8 cellular contexts compared by ENCODE assay signal in genomic region chr16:1351215-1351581, GRCh38. TPM values are rescaled to one million over a fixed set of nuclear protein-coding genes. Genes with fewer than 3 reads are reported as not detected.
DNase-seq lines count a peak whose midpoint lies in the region; ATAC-seq and TF ChIP-seq lines count a peak whose summit lies in the region.

No MANE protein-coding gene starts in this region.

- CTCF ChIA-PET in activated CD4-positive, alpha-beta memory T cell treated with anti-CD3 and anti-CD28 coated beads for 36 hours (lab: Charles Lee) = interaction anchor here (1.1 kb wide), 1 partner anchor 12 kb away, joined by 3 read pairs; no protein-coding TSS in a partner anchor

- peak overlapping the region; percentile 83 for H3K4me3 Mint-ChIP-seq in activated CD4-positive, alpha-beta memory T cell treated with anti-CD3 and anti-CD28 coated beads for 36 hours
- peak overlapping the region; percentile 78 for H3K4me3 Mint-ChIP-seq in stimulated activated effector memory CD8-positive, alpha-beta T cell treated with anti-CD3 and anti-CD28 coated beads, Interleukin-12 subunit alpha, Interleukin-12 subunit beta, amount 100 ng/mL, for 72 hours

- TF ChIP-seq CTCF in GM12864 (IDR thresholded peaks at IDR 0.05; ENCODE audit: low read depth, low read length, missing control alignments) = no peak

- DNase-seq in GM12864 (ENCODE audit: low read depth) (no peak), left ventricle myocardium superior (no peak), kidney glomerular epithelial cell (lab: John Stamatoyannopoulos, UW) (no peak), HuH-7 (ENCODE audit: low spot score) (no peak), sciatic nerve (ENCODE audit: low spot score) (no peak)
- DNase-seq in activated CD4-positive, alpha-beta memory T cell treated with anti-CD3 and anti-CD28 coated beads for 36 hours = peak; percentile 40
- peak in 1 of 2 donors; percentile 60 for DNase-seq in stimulated activated effector memory CD8-positive, alpha-beta T cell treated with anti-CD3 and anti-CD28 coated beads, Interleukin-12 subunit alpha, Interleukin-12 subunit beta, amount 100 ng/mL, for 72 hours (ENCODE audit: low spot score in 2 of 2)

- H3K9me3 Mint-ChIP-seq in activated CD4-positive, alpha-beta memory T cell treated with anti-CD3 and anti-CD28 coated beads for 36 hours = no peaks in the 10 kb centered on the region
- no peaks in the 10 kb centered on the region for H3K9me3 Mint-ChIP-seq in stimulated activated effector memory CD8-positive, alpha-beta T cell treated with anti-CD3 and anti-CD28 coated beads, Interleukin-12 subunit alpha, Interleukin-12 subunit beta, amount 100 ng/mL, for 72 hours

- H3K27ac Mint-ChIP-seq in activated CD4-positive, alpha-beta memory T cell treated with anti-CD3 and anti-CD28 coated beads for 36 hours = peak overlapping the region; percentile 79
- peak overlapping the region; percentile 83 for H3K27ac Mint-ChIP-seq in stimulated activated effector memory CD8-positive, alpha-beta T cell treated with anti-CD3 and anti-CD28 coated beads, Interleukin-12 subunit alpha, Interleukin-12 subunit beta, amount 100 ng/mL, for 72 hours

- no peaks in the 10 kb centered on the region for H3K27me3 Mint-ChIP-seq in activated CD4-positive, alpha-beta memory T cell treated with anti-CD3 and anti-CD28 coated beads for 36 hours

- H3K4me1 Mint-ChIP-seq in activated CD4-positive, alpha-beta memory T cell treated with anti-CD3 and anti-CD28 coated beads for 36 hours (ENCODE audit: low read depth) = peaks cover 31% of the 10 kb centered on the region
- peaks cover 47% of the 10 kb centered on the region for H3K4me1 Mint-ChIP-seq in stimulated activated effector memory CD8-positive, alpha-beta T cell treated with anti-CD3 and anti-CD28 coated beads, Interleukin-12 subunit alpha, Interleukin-12 subunit beta, amount 100 ng/mL, for 72 hours

- peak; percentile 25 for ATAC-seq in HG02759 (IDR thresholded peaks at IDR 0.05; ENCODE audit: unreplicated experiment)
- peak; percentile 4 for ATAC-seq in left ventricle myocardium superior
- peak; percentile 14 for ATAC-seq in stimulated activated effector memory CD8-positive, alpha-beta T cell treated with anti-CD3 and anti-CD28 coated beads, Interleukin-12 subunit alpha, Interleukin-12 subunit beta, amount 100 ng/mL, for 72 hours
- no peak for ATAC-seq in sciatic nerve

- intact Hi-C loops in activated CD4-positive, alpha-beta memory T cell treated with anti-CD3 and anti-CD28 coated beads for 36 hours (cut with micrococcal nuclease) = no loop called here
- intact Hi-C loops in left ventricle myocardium superior (cut with micrococcal nuclease) (no loop called here), sciatic nerve (cut with DNase I) (no loop called here)

- H3K4me3 ChIP-seq in GM12864 (ENCODE audit: low read depth, low read length) = peak overlapping the region; percentile 84

- POLR2A ChIA-PET in activated CD4-positive, alpha-beta memory T cell treated with anti-CD3 and anti-CD28 coated beads for 36 hours (lab: Charles Lee) = interaction anchor here (0.5 to 1.1 kb wide), 2 partner anchors 42 to 142 kb away, joined by 3 read pairs; partner anchors contain the start of genes TELO2 and UBE2I

- peaks cover 2% of the 10 kb centered on the region for H3K36me3 Mint-ChIP-seq in activated CD4-positive, alpha-beta memory T cell treated with anti-CD3 and anti-CD28 coated beads for 36 hours
- peaks cover 57% of the 10 kb centered on the region for H3K36me3 Mint-ChIP-seq in stimulated activated effector memory CD8-positive, alpha-beta T cell treated with anti-CD3 and anti-CD28 coated beads, Interleukin-12 subunit alpha, Interleukin-12 subunit beta, amount 100 ng/mL, for 72 hours

RNA-seq across cellular contexts. Expression of gene TSR3, which starts 0.5 kb away (rescaled TPM):
- total RNA-seq in activated CD4-positive, alpha-beta memory T cell treated with anti-CD3 and anti-CD28 coated beads for 36 hours = 10 to 100 TPM; 59.6 to 60.8 TPM
- total RNA-seq in left ventricle myocardium superior (55.9 TPM), sciatic nerve (35.8 TPM)

RNA-seq across cellular contexts. Expression of gene GNPTG, which starts 0.5 kb away (rescaled TPM):
- total RNA-seq in activated CD4-positive, alpha-beta memory T cell treated with anti-CD3 and anti-CD28 coated beads for 36 hours = 10 to 100 TPM; 19.0 to 19.1 TPM
- total RNA-seq in left ventricle myocardium superior (37.6 TPM), sciatic nerve (82.2 TPM)

RNA-seq across cellular contexts. Expression of gene BAIAP3, which starts 17.8 kb away (rescaled TPM):
- under 1 TPM; 0.17 to 0.31 TPM for total RNA-seq in activated CD4-positive, alpha-beta memory T cell treated with anti-CD3 and anti-CD28 coated beads for 36 hours
- total RNA-seq in left ventricle myocardium superior (5.2 TPM), sciatic nerve (3.9 TPM)

RNA-seq across cellular contexts. Expression of gene UBE2I, which starts 41.8 kb away (rescaled TPM):
- total RNA-seq in activated CD4-positive, alpha-beta memory T cell treated with anti-CD3 and anti-CD28 coated beads for 36 hours = 100 to 1,000 TPM; 248 to 249 TPM
- total RNA-seq in left ventricle myocardium superior = 93.8 TPM
- 95.7 TPM for total RNA-seq in sciatic nerve
